Comparison of ENCODE assay signal across 20 cellular contexts in the genomic region with DNA sequence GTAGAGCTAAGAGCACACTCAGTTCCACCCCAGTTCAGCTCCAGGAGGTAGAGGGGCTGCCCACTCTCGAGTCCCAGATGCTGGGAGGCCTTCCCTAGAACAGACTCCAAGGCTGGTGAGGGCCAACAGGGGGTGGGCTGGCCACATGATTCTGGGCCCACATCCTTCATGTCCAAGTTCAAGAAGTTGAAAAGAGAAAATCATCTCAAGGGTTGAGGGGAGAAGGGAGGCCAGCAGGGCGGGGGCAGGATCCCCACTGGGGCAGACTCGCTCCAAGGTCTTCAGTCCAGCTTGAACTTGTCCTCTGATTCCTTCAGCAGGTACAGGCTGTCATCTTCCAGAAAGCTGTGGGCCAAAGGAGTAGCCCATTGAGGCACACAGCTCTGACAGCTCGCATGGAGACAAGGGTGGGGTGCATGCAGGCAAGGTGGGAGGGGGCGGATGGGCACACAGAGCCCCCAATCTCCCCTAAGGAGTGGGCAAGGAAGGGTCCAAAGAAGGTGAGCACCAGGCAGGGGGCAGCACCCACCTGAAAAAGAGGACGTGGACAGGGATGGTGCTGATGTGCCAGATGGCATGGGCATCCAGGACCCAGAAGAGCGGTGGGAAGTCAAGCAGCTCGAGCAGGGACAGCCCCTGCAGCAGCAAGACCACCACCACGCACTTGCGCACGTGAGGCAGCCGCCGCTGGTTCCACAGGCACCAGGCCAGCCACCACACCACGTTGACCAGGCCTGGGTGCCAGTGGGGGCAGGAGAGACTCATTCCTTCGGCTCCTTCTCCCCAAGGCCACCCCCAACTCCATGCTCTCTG. TPM values are rescaled to one million over a fixed set of nuclear protein-coding genes. Genes with fewer than 3 reads are reported as not detected.
A peak's percentile ranks its signal among the peaks of the same experiment; 100 is the strongest.
DNase-seq lines count a peak whose midpoint lies in the region; ATAC-seq, FAIRE-seq and TF ChIP-seq lines count a peak whose summit lies in the region.
"Had no signal": no experiment of that assay in that cellular context is flagged by ENCODE, and none has a peak within 500 bp of the region (broad histone marks: within the 10 kb centered on the region; RNA-seq: fewer than 3 reads in every experiment).

No MANE protein-coding gene starts in this region.

- DNase-seq in H1 (ENCODE audit: low read depth in 1 of 2, low spot score in 2 of 2) = no peak
- DNase-seq in osteocyte (ENCODE audit: extremely low spot score, unreplicated experiment) = no peak
- no peak for DNase-seq in NCI-H2081 (lab: John Stamatoyannopoulos, UW)
- no peak for DNase-seq in islet precursor cell
- no peak for DNase-seq in stimulated activated naive CD8-positive, alpha-beta T cell treated with anti-CD3 and anti-CD28 coated beads, Interleukin-15, Interleukin-2, amounts not matched to agents 100 U/mL and 50 U/mL, for 24 hours
- no peak for DNase-seq in D721Med (ENCODE audit: insufficient read length, low spot score)
- DNase-seq: activated naive CD4-positive, alpha-beta T cell; effector CD8-positive, alpha-beta T cell; GF-D8; hippocampal formation; stimulated activated CD4-positive, alpha-beta T cell treated with anti-CD3 and anti-CD28 coated beads, Interleukin-12 subunit alpha, Interleukin-12 subunit beta, amount 100 ng/mL, for 4 hours; T1000 had no signal

- no peak overlapping the region for H2BK20ac ChIP-seq in H1 (ENCODE audit: low read length)

- H3K27me3 ChIP-seq in BLaER1 = peaks cover 32% of the 10 kb centered on the region
- H3K27me3 ChIP-seq in H1 (replicated peaks in 1 of 4; ENCODE audit: control insufficient read depth in 3 of 4, extremely low read depth in 1 of 4, insufficient read depth in 3 of 4, low read length in 3 of 4) = peaks cover 0 to 16% (median 2%) of the 10 kb centered on the region in 4 experiments; a peak in 3 of 7 replicates

- no peak overlapping the region; the same call in 1 of the 2 replicates for H2BK12ac ChIP-seq in H1 (ENCODE audit: low read depth, low read length)

- no peak overlapping the region for H3K14ac ChIP-seq in H1 (ENCODE audit: insufficient read length)

- H4K5ac ChIP-seq in H1 (ENCODE audit: insufficient read length, low read depth, low read length) = no peak overlapping the region

- H3K79me2 ChIP-seq in H1 (ENCODE audit: control insufficient read depth in 1 of 2, insufficient read depth in 2 of 2, low read length in 2 of 2) = no peaks in the 10 kb centered on the region

- H3K79me1 ChIP-seq in H1 (ENCODE audit: low read depth, low read length) = no peaks in the 10 kb centered on the region

- H3K36me3 ChIP-seq in BLaER1 (no peaks in the 10 kb centered on the region), H1 (ENCODE audit: control insufficient read depth in 2 of 4, insufficient read depth in 4 of 4, low read length in 3 of 4) (peaks cover 0 to 3% (median 0%) of the 10 kb centered on the region in 4 experiments; a peak in 1 of 8 replicates)
- H3K36me3 ChIP-seq: HAP-1, stomach had no signal

- TF ChIP-seq CTCF in LNCAP (IDR thresholded peaks at IDR 0.05) (peak; percentile 35; the same call in 1 of the 2 replicates), H1 (IDR thresholded peaks at IDR 0.05; ENCODE audit: control extremely low read depth in 1 of 3, insufficient read depth in 1 of 3, low read depth in 1 of 3, low read length in 3 of 3) (no peak), osteocyte (IDR thresholded peaks at IDR 0.05) (peak; percentile 26), D721Med (IDR thresholded peaks at IDR 0.05; ENCODE audit: insufficient read depth, missing control alignments) (no peak)

- no peak overlapping the region for H3K23ac ChIP-seq in H1 (ENCODE audit: insufficient read length)

- H3K4me3 ChIP-seq in BLaER1 (no peak overlapping the region), H1 (ENCODE audit: extremely low read depth in 1 of 4, insufficient read depth in 2 of 4, low read depth in 3 of 4, low read length in 4 of 4) (no peak overlapping the region)
- H3K4me3 ChIP-seq: HAP-1, stomach had no signal

- peaks cover 41% of the 10 kb centered on the region for H3K4me1 Mint-ChIP-seq in osteocyte (ENCODE audit: unreplicated experiment)

- POLR2A ChIA-PET in H1 (lab: Charles Lee; ENCODE audit: partially characterized antibody) = interaction anchor here (0.6 to 38.1 kb wide), 13 partner anchors 3 to 56 kb away, joined by 3 to 708 read pairs (median 3); partner anchors contain the start of genes ERBB2, PGAP3, PNMT and TCAP

- H3K9me3 ChIP-seq in BLaER1 (no peaks in the 10 kb centered on the region), H1 (ENCODE audit: insufficient read depth in 2 of 2, low read depth in 1 of 2, low read length in 1 of 2) (no peaks in the 10 kb centered on the region)
- H3K9me3 ChIP-seq: HAP-1, stomach had no signal

- H3K4ac ChIP-seq in H1 (replicated peaks; ENCODE audit: insufficient read length, low read depth, low read length) = no peak overlapping the region

- H3K27me3 Mint-ChIP-seq in osteocyte (ENCODE audit: unreplicated experiment) = peaks cover 8% of the 10 kb centered on the region

- H3K4me2 ChIP-seq in BLaER1 (peak overlapping the region; percentile 96), H1 (ENCODE audit: insufficient read depth in 1 of 2, low read depth in 2 of 2, low read length in 2 of 2) (no peak overlapping the region)

- CTCF ChIA-PET in H1 (lab: Charles Lee; ENCODE audit: partially characterized antibody) = interaction anchor here (0.6 to 52.4 kb wide), 25 partner anchors 9 to 696 kb away, joined by 3 to 1885 read pairs (median 5); partner anchors contain the start of genes ERBB2, MIEN1, PGAP3 and PPP1R1B

- H3K23me2 ChIP-seq in H1 (ENCODE audit: low read depth, low read length) = peaks cover 5% of the 10 kb centered on the region; the same call in 1 of the 2 replicates

- no peak for FAIRE-seq in H1 (lab: Jason Lieb, UNC)
- no peak for FAIRE-seq in D721Med (lab: Jason Lieb, UNC)

- no peak overlapping the region for H3K4me3 Mint-ChIP-seq in osteocyte (ENCODE audit: unreplicated experiment)
- H3K4me3 Mint-ChIP-seq: activated CD4-positive, alpha-beta T cell treated with anti-CD3 and anti-CD28 coated beads for 36 hours had no signal

- ATAC-seq in stimulated activated naive CD8-positive, alpha-beta T cell treated with anti-CD3 and anti-CD28 coated beads, Interleukin-15, Interleukin-2, amounts not matched to agents 100 U/mL and 50 U/mL, for 24 hours = no peak

- H3K36me3 Mint-ChIP-seq in osteocyte (ENCODE audit: unreplicated experiment) = no peaks in the 10 kb centered on the region

- no peak overlapping the region for H2AK5ac ChIP-seq in H1 (ENCODE audit: low read depth, low read length)

- H3K56ac ChIP-seq in H1 (replicated peaks; ENCODE audit: insufficient read length, low read depth, low read length) = no peak overlapping the region

- no peak for TF ChIP-seq RAD21 in H1 (IDR thresholded peaks at IDR 0.05 in 1 of 2, conservative IDR thresholded peaks at IDR 0.05 in 1 of 2; ENCODE audit: low read depth in 2 of 2, low read length in 2 of 2)

- H2AFZ ChIP-seq in H1 (ENCODE audit: low read length) = no peak overlapping the region

- no peak overlapping the region for H2BK120ac ChIP-seq in H1 (replicated peaks; ENCODE audit: low read depth, low read length)

- TF ChIP-seq POLR2A in H1 (IDR thresholded peaks at IDR 0.05; ENCODE audit: control extremely low read depth in 1 of 2, low read depth in 2 of 2, low read length in 2 of 2) = no peak

- TF ChIP-seq EP300 in H1 (IDR thresholded peaks at IDR 0.05; ENCODE audit: borderline replicate concordance in 1 of 2, low read depth in 2 of 2, low read length in 2 of 2) = no peak

- H3K9ac ChIP-seq in BLaER1 = 0 out of 2 replicates have a peak overlapping the region, but pooled peaks have one; percentile 38
- H3K9ac ChIP-seq in H1 (replicated peaks in 1 of 4; ENCODE audit: extremely low read depth in 1 of 4, low read depth in 3 of 4, low read length in 3 of 4) = no peak overlapping the region

- no peak overlapping the region for H4K91ac ChIP-seq in H1 (replicated peaks; ENCODE audit: insufficient read length, low read length)

- no peak overlapping the region; the same call in 1 of the 2 replicates for H3K18ac ChIP-seq in H1 (ENCODE audit: extremely low read depth, low read length)

- H3K27ac ChIP-seq in BLaER1 (peak overlapping the region; percentile 34), H1 (ENCODE audit: low read depth, low read length) (no peak overlapping the region)

- no peaks in the 10 kb centered on the region for H3K9me3 Mint-ChIP-seq in osteocyte (ENCODE audit: unreplicated experiment)

- no peak overlapping the region; the same call in 1 of the 2 replicates for H4K8ac ChIP-seq in H1 (ENCODE audit: extremely low read depth, insufficient read depth, low read length)

- no peak overlapping the region for H3K27ac Mint-ChIP-seq in osteocyte (ENCODE audit: unreplicated experiment)
- H3K27ac Mint-ChIP-seq: activated CD4-positive, alpha-beta T cell treated with anti-CD3 and anti-CD28 coated beads for 36 hours had no signal

- H2BK15ac ChIP-seq in H1 (ENCODE audit: low read length) = peak overlapping the region; percentile 36; the same call in 1 of the 2 replicates

- WGBS in H1 (ENCODE audit: extremely low coverage in 1 of 2, insufficient coverage in 1 of 2, insufficient read length in 1 of 2, insufficient replicate concordance in 2 of 2, low coverage in 1 of 2, low lambda C conversion rate in 2 of 2, missing lambda C conversion rate in 1 of 2), 2 experiments = 88% methylated on average over 14 of the region's 15 CpGs; no CpG with 5 or more reads in 1 of the 2 experiments

- H3K4me1 ChIP-seq in BLaER1 (peaks cover 81% of the 10 kb centered on the region), H1 (replicated peaks in 1 of 4; ENCODE audit: control insufficient read depth in 3 of 4, insufficient read depth in 4 of 4, low read length in 3 of 4) (peaks cover 0 to 15% (median 5%) of the 10 kb centered on the region in 4 experiments; a peak in 5 of 7 replicates)

- no peak overlapping the region for H2BK5ac ChIP-seq in H1 (ENCODE audit: low read depth, low read length)

- H4K20me1 ChIP-seq in BLaER1 (no peaks in the 10 kb centered on the region), H1 (replicated peaks in 1 of 2; ENCODE audit: control insufficient read depth in 1 of 2, insufficient read depth in 2 of 2, low read length in 2 of 2) (peaks cover 0 to 2% of the 10 kb centered on the region in 2 experiments)

RNA-seq across cellular contexts. Expression of gene PNMT, which starts 4.5 kb away (rescaled TPM):
- 4.4 and 5.6 TPM in 2 replicates for total RNA-seq in H1 (2021; fragmentation: NEBNext Ultra II Directional; extraction: Animal tissue kit (Norgen Biotek cat#: 25700))
- polyA plus RNA-seq in H1 (2011; rRNA removed) = 10.5 and 10.9 TPM in 2 replicates
- 8.1 TPM for polyA plus RNA-seq in H1 (2011; cell fraction: cytosol; rRNA removed)
- polyA plus RNA-seq in H1 (2011; cell fraction: nucleus; rRNA removed) = 10.0 TPM
- 4.3 to 8.6 TPM (median 7.6 TPM) in 4 replicates for polyA plus RNA-seq in H1 (2012, experiment 1 of 2)
- polyA plus RNA-seq in H1 (2012, experiment 2 of 2) = 5.6 TPM
- 3.4 TPM for polyA plus RNA-seq in H1 (2013, experiment 1 of 2)
- polyA plus RNA-seq in H1 (2013, experiment 2 of 2) = 3.4 TPM
- polyA minus RNA-seq in H1 (2011; rRNA and poly(A)+ RNA removed) = 0.95 and 1.4 TPM in 2 replicates
- polyA minus RNA-seq in H1 (2011; cell fraction: cytosol; rRNA and poly(A)+ RNA removed) = 4.9 TPM
- 1.7 TPM for polyA minus RNA-seq in H1 (2011; cell fraction: nucleus; rRNA and poly(A)+ RNA removed)
- total RNA-seq in osteocyte = 1.9 and 2.4 TPM in 2 replicates
- total RNA-seq: activated CD4-positive, alpha-beta T cell treated with anti-CD3 and anti-CD28 coated beads for 36 hours; M059J; mononuclear cell; SK-MEL-5 had no signal

RNA-seq across cellular contexts. Expression of gene TCAP, which starts 7.6 kb away (rescaled TPM):
- 1.4 TPM in 2 replicates for total RNA-seq in H1 (2021; fragmentation: NEBNext Ultra II Directional; extraction: Animal tissue kit (Norgen Biotek cat#: 25700))
- 0.82 and 1.3 TPM in 2 replicates for polyA plus RNA-seq in H1 (2011; rRNA removed)
- polyA plus RNA-seq in H1 (2011; cell fraction: cytosol; rRNA removed) = 1.2 TPM
- 8.9 TPM for polyA plus RNA-seq in H1 (2011; cell fraction: nucleus; rRNA removed)
- 1.7 to 2.6 TPM (median 2.3 TPM) in 4 replicates for polyA plus RNA-seq in H1 (2012, experiment 1 of 2)
- 1.4 TPM for polyA plus RNA-seq in H1 (2012, experiment 2 of 2)
- polyA plus RNA-seq in H1 (2013, experiment 1 of 2) = 0.49 TPM
- polyA plus RNA-seq in H1 (2013, experiment 2 of 2) = 0.48 TPM
- polyA minus RNA-seq in H1 (2011; rRNA and poly(A)+ RNA removed) = 1.1 and 1.3 TPM in 2 replicates
- 1.4 TPM for polyA minus RNA-seq in H1 (2011; cell fraction: cytosol; rRNA and poly(A)+ RNA removed)
- polyA minus RNA-seq in H1 (2011; cell fraction: nucleus; rRNA and poly(A)+ RNA removed) = 4.2 TPM
- 0.94 and 1.3 TPM in 2 replicates for total RNA-seq in osteocyte
- total RNA-seq: M059J had no signal

RNA-seq across cellular contexts. Expression of gene PGAP3, which starts 15.1 kb away (rescaled TPM):
- 18.5 and 21.0 TPM in 2 replicates for total RNA-seq in H1 (2021; fragmentation: NEBNext Ultra II Directional; extraction: Animal tissue kit (Norgen Biotek cat#: 25700))
- polyA plus RNA-seq in H1 (2011; rRNA removed) = 30.7 and 32.2 TPM in 2 replicates
- 26.7 TPM for polyA plus RNA-seq in H1 (2011; cell fraction: cytosol; rRNA removed)
- 97.3 TPM for polyA plus RNA-seq in H1 (2011; cell fraction: nucleus; rRNA removed)
- polyA plus RNA-seq in H1 (2012, experiment 1 of 2) = 16.4 to 26.1 TPM (median 23.6 TPM) in 4 replicates
- polyA plus RNA-seq in H1 (2012, experiment 2 of 2) = 17.3 TPM
- polyA plus RNA-seq in H1 (2013, experiment 1 of 2) = 16.2 TPM
- 14.6 TPM for polyA plus RNA-seq in H1 (2013, experiment 2 of 2)
- 28.0 and 33.0 TPM in 2 replicates for polyA minus RNA-seq in H1 (2011; rRNA and poly(A)+ RNA removed)
- polyA minus RNA-seq in H1 (2011; cell fraction: cytosol; rRNA and poly(A)+ RNA removed) = 11.7 TPM
- 13.7 TPM for polyA minus RNA-seq in H1 (2011; cell fraction: nucleus; rRNA and poly(A)+ RNA removed)
- total RNA-seq in osteocyte = 33.8 and 35.3 TPM in 2 replicates

RNA-seq across cellular contexts. Expression of gene ERBB2, which starts 27.1 kb away (rescaled TPM):
- 394 and 403 TPM in 2 replicates for total RNA-seq in H1 (2021; fragmentation: NEBNext Ultra II Directional; extraction: Animal tissue kit (Norgen Biotek cat#: 25700))
- polyA plus RNA-seq in H1 (2011; rRNA removed) = 183 and 278 TPM in 2 replicates
- 174 TPM for polyA plus RNA-seq in H1 (2011; cell fraction: cytosol; rRNA removed)
- polyA plus RNA-seq in H1 (2011; cell fraction: nucleus; rRNA removed) = 329 TPM
- 181 to 248 TPM (median 223 TPM) in 4 replicates for polyA plus RNA-seq in H1 (2012, experiment 1 of 2)
- polyA plus RNA-seq in H1 (2012, experiment 2 of 2) = 260 TPM
- polyA plus RNA-seq in H1 (2013, experiment 1 of 2) = 199 TPM
- polyA plus RNA-seq in H1 (2013, experiment 2 of 2) = 211 TPM
- polyA minus RNA-seq in H1 (2011; rRNA and poly(A)+ RNA removed) = 255 and 261 TPM in 2 replicates
- 264 TPM for polyA minus RNA-seq in H1 (2011; cell fraction: cytosol; rRNA and poly(A)+ RNA removed)
- 204 TPM for polyA minus RNA-seq in H1 (2011; cell fraction: nucleus; rRNA and poly(A)+ RNA removed)
- 66.2 and 69.9 TPM in 2 replicates for total RNA-seq in osteocyte

RNA-seq across cellular contexts. Expression of gene STARD3, which starts 35.8 kb away (rescaled TPM):
- 47.6 and 56.7 TPM in 2 replicates for total RNA-seq in H1 (2021; fragmentation: NEBNext Ultra II Directional; extraction: Animal tissue kit (Norgen Biotek cat#: 25700))
- 80.3 and 116 TPM in 2 replicates for polyA plus RNA-seq in H1 (2011; rRNA removed)
- polyA plus RNA-seq in H1 (2011; cell fraction: cytosol; rRNA removed) = 80.2 TPM
- polyA plus RNA-seq in H1 (2011; cell fraction: nucleus; rRNA removed) = 203 TPM
- 54.2 to 69.5 TPM (median 56.8 TPM) in 4 replicates for polyA plus RNA-seq in H1 (2012, experiment 1 of 2)
- 61.3 TPM for polyA plus RNA-seq in H1 (2012, experiment 2 of 2)
- polyA plus RNA-seq in H1 (2013, experiment 1 of 2) = 80.5 TPM
- polyA plus RNA-seq in H1 (2013, experiment 2 of 2) = 91.9 TPM
- 78.6 and 84.8 TPM in 2 replicates for polyA minus RNA-seq in H1 (2011; rRNA and poly(A)+ RNA removed)
- 37.6 TPM for polyA minus RNA-seq in H1 (2011; cell fraction: cytosol; rRNA and poly(A)+ RNA removed)
- 53.7 TPM for polyA minus RNA-seq in H1 (2011; cell fraction: nucleus; rRNA and poly(A)+ RNA removed)
- 55.5 and 68.9 TPM in 2 replicates for total RNA-seq in osteocyte

Comparison
In these comparisons a context has a peak if more than half of its experiments do, and no peak if none do; other contexts are left out.
1. CTCF ChIP-seq: peak in LNCAP (single experiment) and osteocyte (single experiment); none in H1 (0 of 3) and D721Med (single experiment).